ENCODE assay signal across 21 cellular contexts in genomic region chr13:112825875-112826274, GRCh38.
DNase-seq lines count a peak whose midpoint lies in the region; ATAC-seq, FAIRE-seq and TF ChIP-seq lines count a peak whose summit lies in the region.
"Had no signal": no experiment of that assay in that cellular context is flagged by ENCODE, and none has a peak within 500 bp of the region (broad histone marks: within the 10 kb centered on the region; RNA-seq: fewer than 3 reads in every experiment).

No MANE protein-coding gene starts in this region.

- no TSS peak for BruUV-seq in HepG2 (replicated peaks; lab: Mats Ljungman, UMichigan)

- no peak for FAIRE-seq in HepG2 (lab: Jason Lieb, UNC)
- FAIRE-seq: A549, D721Med, G401.6, GM12891, GM19239 had no signal

- ATAC-seq in Right ventricle myocardium superior (ENCODE audit: poor library complexity) (no peak), Right ventricle myocardium inferior (no peak), HepG2 (peak; percentile 24; the same call in 2 of the 3 replicates)
- no peak for ATAC-seq in CD4-positive, alpha-beta T cell (ENCODE audit: poor library complexity)
- ATAC-seq: A549 had no signal

- H4K20me1 ChIP-seq in HepG2 (ENCODE audit: insufficient read depth, low read length) = no peaks in the 10 kb centered on the region

- no peaks in the 10 kb centered on the region for H3K4me1 Mint-ChIP-seq in CD4-positive, alpha-beta T cell (ENCODE audit: low read depth)
- H3K4me1 Mint-ChIP-seq: B cell; CD4-positive, alpha-beta memory T cell; CD8-positive, alpha-beta memory T cell had no signal

- TF ChIP-seq POLR2A in HepG2 (IDR thresholded peaks at IDR 0.05; ENCODE audit: insufficient read depth in 1 of 2, low read depth in 2 of 2, low read length in 2 of 2) = no peak

- H3K9me3 Mint-ChIP-seq in CD4-positive, alpha-beta T cell = no peaks in the 10 kb centered on the region
- H3K9me3 Mint-ChIP-seq: CD4-positive, alpha-beta memory T cell; CD8-positive, alpha-beta memory T cell had no signal

- H3K27me3 Mint-ChIP-seq in CD4-positive, alpha-beta T cell = no peaks in the 10 kb centered on the region
- H3K27me3 Mint-ChIP-seq: B cell; CD4-positive, alpha-beta memory T cell; CD8-positive, alpha-beta memory T cell had no signal

- in situ Hi-C loops in HepG2 (cut with HindIII; ENCODE audit: extremely low pct_ligation_motif_present, low pct_unique_long_range_greater_than_20kb) = no loop called here

- no peaks in the 10 kb centered on the region for H3K9me3 ChIP-seq in HepG2 (ENCODE audit: low read length)
- no peaks in the 10 kb centered on the region for H3K9me3 ChIP-seq in CD4-positive, alpha-beta T cell (ENCODE audit: control insufficient read depth, low read length)
- H3K9me3 ChIP-seq: A549; BLaER1 treated with 17β-estradiol and CSF1 and Interleukin-3, amounts not matched to agents 10 nM and 100 nM; Caco-2 had no signal

- H3K4me3 Mint-ChIP-seq in CD4-positive, alpha-beta T cell = no peak overlapping the region
- H3K4me3 Mint-ChIP-seq: B cell; CD4-positive, alpha-beta memory T cell; CD8-positive, alpha-beta memory T cell had no signal

- POLR2A ChIA-PET in HepG2 (lab: Yijun Ruan, JAX) = no interaction called here
- POLR2A ChIA-PET in CD4-positive, alpha-beta T cell (lab: Charles Lee) = no interaction called here

- intact Hi-C loops in Right ventricle myocardium superior (cut with DNase I) = no loop called here
- intact Hi-C loops in Right ventricle myocardium inferior (cut with DNase I) = no loop called here
- intact Hi-C loops in HepG2 (cut with micrococcal nuclease; ENCODE audit: unreplicated experiment) = no loop called here
- intact Hi-C loops in CD4-positive, alpha-beta T cell (cut with DNase I, micrococcal nuclease) = no loop called here

- peaks cover 91% of the 10 kb centered on the region for H3K36me3 Mint-ChIP-seq in CD4-positive, alpha-beta T cell (ENCODE audit: low read depth)

- CTCF ChIA-PET in HepG2 (lab: Yijun Ruan, JAX; ENCODE audit: low intra/inter-chr PET ratio, low total read pairs) = no interaction called here
- CTCF ChIA-PET in CD4-positive, alpha-beta T cell (lab: Charles Lee) = no interaction called here

- no peaks in the 10 kb centered on the region for H3K4me1 ChIP-seq in HepG2 (ENCODE audit: insufficient read depth, low read length)
- H3K4me1 ChIP-seq: A549, Caco-2 had no signal

- DNase-seq in Right ventricle myocardium superior = peak; percentile 10
- no peak for DNase-seq in Right ventricle myocardium inferior (ENCODE audit: missing footprints)
- no peak for DNase-seq in HepG2 (ENCODE audit: low spot score)
- DNase-seq in COLO829 (ENCODE audit: low spot score) = no peak
- no peak for DNase-seq in CD4-positive, alpha-beta T cell
- DNase-seq: AML-193; Caco-2; Calu3; CD4-positive, alpha-beta memory T cell; CD8-positive, alpha-beta memory T cell; DMS79 treated with DMSO at 0.1 percent for 48 hours; GF-D8 had no signal

- no peak overlapping the region for H3K9ac ChIP-seq in HepG2 (ENCODE audit: insufficient read depth, low read depth, low read length)
- H3K9ac ChIP-seq: BLaER1 treated with 17β-estradiol and CSF1 and Interleukin-3, amounts not matched to agents 10 nM and 100 nM had no signal

- H2AFZ ChIP-seq in HepG2 (ENCODE audit: low read length) = no peak overlapping the region

- no peak overlapping the region for H3K27ac ChIP-seq in HepG2 (ENCODE audit: extremely low read length, insufficient read depth, low read length)
- H3K27ac ChIP-seq in CD4-positive, alpha-beta T cell (ENCODE audit: low read depth, low read length) = no peak overlapping the region
- H3K27ac ChIP-seq: 22Rv1; A549; BLaER1 treated with 17β-estradiol and CSF1 and Interleukin-3, amounts not matched to agents 10 nM and 100 nM; C4-2B had no signal

- H3K4me2 ChIP-seq in HepG2 (ENCODE audit: low read depth, low read length) = no peak overlapping the region
- H3K4me2 ChIP-seq: A549; BLaER1 treated with 17β-estradiol and CSF1 and Interleukin-3, amounts not matched to agents 10 nM and 100 nM had no signal

- no peak for TF ChIP-seq CTCF in HepG2 (CRISPR knock-in tag; IDR thresholded peaks at IDR 0.05)
- TF ChIP-seq CTCF in CD4-positive, alpha-beta T cell (IDR thresholded peaks at IDR 0.05) = no peak

- peaks cover 33 to 90% of the 10 kb centered on the region in 2 experiments for H3K36me3 ChIP-seq in HepG2 (replicated peaks in 1 of 2; ENCODE audit: control insufficient read depth in 1 of 2, insufficient read depth in 2 of 2, low read length in 2 of 2)

- H3K27ac Mint-ChIP-seq in CD4-positive, alpha-beta T cell = no peak overlapping the region
- H3K27ac Mint-ChIP-seq: B cell had no signal

- H3K4me3 ChIP-seq in HepG2 (replicated peaks in 1 of 3; ENCODE audit: insufficient read depth in 1 of 3, low read depth in 2 of 3, low read length in 3 of 3) = no peak overlapping the region
- H3K4me3 ChIP-seq: A549; BLaER1 treated with 17β-estradiol and CSF1 and Interleukin-3, amounts not matched to agents 10 nM and 100 nM had no signal

- TF ChIP-seq EP300 in HepG2 (IDR thresholded peaks at IDR 0.05; ENCODE audit: low read depth in 2 of 2, low read length in 2 of 2) (no peak), HepG2 (CRISPR knock-in tag; IDR thresholded peaks at IDR 0.05; ENCODE audit: borderline replicate concordance) (no peak)

- no peaks in the 10 kb centered on the region for H3K27me3 ChIP-seq in HepG2 (ENCODE audit: control insufficient read depth in 1 of 2, insufficient read depth in 2 of 2, low read length in 2 of 2)
- H3K27me3 ChIP-seq in CD4-positive, alpha-beta T cell (ENCODE audit: control insufficient read depth, insufficient read depth, low read length) = no peaks in the 10 kb centered on the region
- H3K27me3 ChIP-seq: BLaER1 treated with 17β-estradiol and CSF1 and Interleukin-3, amounts not matched to agents 10 nM and 100 nM had no signal

- no peak for TF ChIP-seq RAD21 in HepG2 (CRISPR knock-in tag; IDR thresholded peaks at IDR 0.05)

- no peaks in the 10 kb centered on the region for H3K79me2 ChIP-seq in HepG2 (ENCODE audit: insufficient read depth, low read length)

- 100% methylated on average over 3 of the region's 6 CpGs for WGBS in HepG2 (ENCODE audit: low lambda C conversion rate)

TF ChIP-seq in HepG2, 621 proteins besides CTCF, POLR2A, EP300 and RAD21:
- TF ChIP-seq REST (IDR thresholded peaks at IDR 0.05; ENCODE audit: borderline replicate concordance in 1 of 2, low read depth in 1 of 2, low read length in 2 of 2) (no peak), AGO2 (optimal IDR thresholded peaks at IDR 0.05; ENCODE audit: low read depth, low read length) (peak; percentile 20)
